Comparison of ENCODE assay signal across 36 cellular contexts in genomic region chr10:7833210-7833609, GRCh38.
"Had no signal": no experiment of that assay in that cellular context is flagged by ENCODE, and none has a peak within 500 bp of the region (broad histone marks: within the 10 kb centered on the region; RNA-seq: fewer than 3 reads in every experiment).

No MANE protein-coding gene starts in this region.

- DNase-seq: Karpas-422, Kasumi-1, KG1, MG63, MM.1S, MV-4-11, NCI-H1048, NCI-H1092, NCI-H1092 treated with DMSO at 0.1 percent for 48 hours, NCI-H1105, NCI-H1105 treated with DMSO at 0.1 percent for 48 hours, NCI-H1417, NCI-H1417 treated with DMSO at 0.1 percent for 48 hours, NCI-H1436, NCI-H1436 treated with DMSO at 0.1 percent for 48 hours, NCI-H146, NCI-H1694, NCI-H1694 treated with DMSO at 0.1 percent for 48 hours, NCI-H187, NCI-H187 treated with DMSO at 0.1 percent for 48 hours, NCI-H1930, NCI-H2029, NCI-H2029 treated with DMSO at 0.1 percent for 48 hours, NCI-H2081, NCI-H2081 treated with DMSO at 0.1 percent for 48 hours, NCI-H2107, NCI-H2171, NCI-H2171 treated with DMSO at 0.1 percent for 48 hours, NCI-H2227 treated with DMSO at 0.1 percent for 48 hours, NCI-H345, NCI-H446, NCI-H446 treated with DMSO at 0.1 percent for 48 hours, NCI-H510A, NCI-H510A treated with DMSO at 0.1 percent for 48 hours, NCI-H524 had no signal

- H3K36me3 ChIP-seq: MG63 had no signal

- H3K9ac ChIP-seq: KMS-11 had no signal

- H3K27me3 ChIP-seq: MG63 had no signal

- H3K9me3 ChIP-seq: MG63 had no signal

- H3K4me2 ChIP-seq: KMS-11 had no signal

- H3K4me3 ChIP-seq: MG63 had no signal

- H3K27ac ChIP-seq: KMS-11 had no signal
